In the genomic region with DNA sequence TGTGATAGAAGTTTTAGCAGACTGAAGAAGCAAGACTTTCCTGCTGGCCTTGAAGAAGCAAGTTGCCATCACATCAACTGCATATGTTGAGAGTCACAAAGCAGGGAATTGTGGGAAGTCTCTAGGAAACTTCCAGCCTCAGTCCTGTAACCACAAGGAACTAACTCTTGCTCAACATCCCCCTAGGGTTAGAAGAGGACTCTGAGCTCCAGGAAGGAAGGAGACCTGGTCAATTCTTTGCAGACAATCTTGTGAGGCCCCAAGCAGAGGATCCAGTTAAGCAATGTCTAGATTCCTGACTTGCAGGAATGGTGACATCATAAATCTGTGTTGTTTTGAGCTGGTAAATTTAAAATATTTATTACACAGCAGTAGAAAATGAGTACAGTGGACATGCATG, we compare ENCODE assay signal across 15 cellular contexts. TPM values are rescaled to one million over a fixed set of nuclear protein-coding genes. Genes with fewer than 3 reads are reported as not detected.
DNase-seq lines count a peak whose midpoint lies in the region; ATAC-seq, FAIRE-seq and TF ChIP-seq lines count a peak whose summit lies in the region.
"Had no signal": no experiment of that assay in that cellular context is flagged by ENCODE, and none has a peak within 500 bp of the region (broad histone marks: within the 10 kb centered on the region; RNA-seq: fewer than 3 reads in every experiment).

No MANE protein-coding gene starts in this region.

- no peaks in the 10 kb centered on the region for H4K20me1 ChIP-seq in K562 (replicated peaks; ENCODE audit: control insufficient read depth, insufficient read depth, low read length)
- no peaks in the 10 kb centered on the region for H4K20me1 ChIP-seq in keratinocyte (ENCODE audit: control insufficient read depth, extremely low read depth, insufficient read depth, low read length)

- CTCF ChIA-PET in BJ (lab: Yijun Ruan, JAX), result interaction anchor here (0.6 to 5.7 kb wide), 8 partner anchors 21 to 400 kb away, joined by 3 to 65 read pairs (median 4); no protein-coding TSS in a partner anchor
- CTCF ChIA-PET in K562 (lab: Yijun Ruan, JAX; ENCODE audit: low intra/inter-chr PET ratio), result interaction anchor here (0.7 kb wide), 1 partner anchor 92 kb away, joined by 3 read pairs; no protein-coding TSS in a partner anchor

- no peaks in the 10 kb centered on the region for H3K27me3 ChIP-seq in BJ (ENCODE audit: control insufficient read depth, insufficient read depth, low read length)
- H3K27me3 ChIP-seq in K562 (ENCODE audit: control insufficient read depth in 2 of 2, insufficient read depth in 2 of 2, low read length in 2 of 2), result no peaks in the 10 kb centered on the region
- H3K27me3 ChIP-seq in keratinocyte (ENCODE audit: control insufficient read depth, extremely low read depth, insufficient read depth, low read length), result no peaks in the 10 kb centered on the region
- H3K27me3 ChIP-seq in esophagus muscularis mucosa, result no peaks in the 10 kb centered on the region
- H3K27me3 ChIP-seq: vagina had no signal

- H3K9me3 ChIP-seq in K562 (replicated peaks; ENCODE audit: control insufficient read depth, insufficient read depth, low read depth, low read length) (no peaks in the 10 kb centered on the region; the same call in 1 of the 2 replicates), keratinocyte (ENCODE audit: control insufficient read depth, low read depth, low read length) (no peaks in the 10 kb centered on the region), esophagus muscularis mucosa (peaks cover 0 to 5% (median 0%) of the 10 kb centered on the region in 4 donors)
- H3K9me3 ChIP-seq: vagina had no signal

- H3K9ac ChIP-seq in K562 (ENCODE audit: insufficient read depth in 1 of 2, low read depth in 2 of 2, low read length in 2 of 2) (no peak overlapping the region), keratinocyte (ENCODE audit: control insufficient read depth, extremely low read depth, insufficient read depth, low read length) (no peak overlapping the region)

- H3K9me1 ChIP-seq in K562 (ENCODE audit: control insufficient read depth, insufficient read depth, low read length) (no peaks in the 10 kb centered on the region), keratinocyte (ENCODE audit: control insufficient read depth, extremely low read depth, insufficient read depth, low read length) (no peaks in the 10 kb centered on the region)

- no TSS peak for BruUV-seq in K562 (replicated peaks; lab: Mats Ljungman, UMichigan)

- no peak overlapping the region for H3K27ac ChIP-seq in K562 (ENCODE audit: extremely low read depth, low read depth, low read length)
- H3K27ac ChIP-seq in keratinocyte (ENCODE audit: control insufficient read depth, insufficient read depth, low read length), result no peak overlapping the region
- no peak overlapping the region for H3K27ac ChIP-seq in esophagus muscularis mucosa (replicated peaks in 1 of 4)
- H3K27ac ChIP-seq: vagina had no signal

- H3K4me1 ChIP-seq in K562 (replicated peaks in 1 of 2; ENCODE audit: control insufficient read depth in 2 of 2, insufficient read depth in 2 of 2, low read length in 2 of 2) (no peaks in the 10 kb centered on the region), keratinocyte (ENCODE audit: control insufficient read depth, extremely low read depth, insufficient read depth, low read length) (peaks cover 4% of the 10 kb centered on the region), esophagus muscularis mucosa (peaks cover 0 to 5% (median 2%) of the 10 kb centered on the region in 4 donors)
- H3K4me1 ChIP-seq: vagina had no signal

- TF ChIP-seq EP300 in K562 (IDR thresholded peaks at IDR 0.05; ENCODE audit: low read length) (no peak), esophagus muscularis mucosa (IDR thresholded peaks at IDR 0.05) (no peak)

- in situ Hi-C loops in K562 (cut with MboI) (no loop called here), ACHN (cut with HindIII; ENCODE audit: low pct_ligation_motif_present, low pct_unique_long_range_greater_than_20kb, low sequenced_read_pairs) (no loop called here)

- H3K4me3 ChIP-seq in BJ (ENCODE audit: low read depth, low read length), result no peak overlapping the region
- H3K4me3 ChIP-seq in K562, result no peak overlapping the region
- H3K4me3 ChIP-seq in keratinocyte (ENCODE audit: control insufficient read depth in 2 of 3, extremely low read depth in 1 of 3, insufficient read depth in 2 of 3, low read depth in 1 of 3, low read length in 3 of 3), result no peak overlapping the region
- no peak overlapping the region for H3K4me3 ChIP-seq in esophagus muscularis mucosa
- H3K4me3 ChIP-seq: vagina had no signal

- POLR2A ChIA-PET in BJ (lab: Charles Lee), result interaction anchor here (0.6 kb wide), 2 partner anchors 232 to 739 kb away, joined by 3 read pairs; no protein-coding TSS in a partner anchor
- POLR2A ChIA-PET in K562 (lab: Yijun Ruan, JAX), result interaction anchor here (1.2 kb wide), 1 partner anchor 12 kb away, joined by 3 read pairs; no protein-coding TSS in a partner anchor

- H3K4me2 ChIP-seq in K562 (ENCODE audit: insufficient read depth, low read length) (no peak overlapping the region), keratinocyte (ENCODE audit: control insufficient read depth, extremely low read depth, insufficient read depth, low read depth, low read length) (no peak overlapping the region)

- intact Hi-C loops in K562 (cut with micrococcal nuclease) (loop anchor here (5.0 to 10.0 kb wide), 3 partner anchors 61 to 319 kb away; a partner anchor contains a TSS), esophagus muscularis mucosa (cut with DNase I) (no loop called here)

- H3K36me3 ChIP-seq in BJ (ENCODE audit: control insufficient read depth, insufficient read depth, low read length), result no peaks in the 10 kb centered on the region
- no peaks in the 10 kb centered on the region for H3K36me3 ChIP-seq in K562 (ENCODE audit: control insufficient read depth, insufficient read depth, low read length)
- H3K36me3 ChIP-seq in keratinocyte (ENCODE audit: control insufficient read depth in 2 of 2, extremely low read depth in 1 of 2, insufficient read depth in 2 of 2, low read length in 2 of 2), result no peaks in the 10 kb centered on the region
- H3K36me3 ChIP-seq in esophagus muscularis mucosa, result no peaks in the 10 kb centered on the region
- H3K36me3 ChIP-seq: vagina had no signal

- TF ChIP-seq POLR2A in K562 (conservative IDR thresholded peaks at IDR 0.05), result no peak
- TF ChIP-seq POLR2A in esophagus muscularis mucosa (IDR thresholded peaks at IDR 0.05; ENCODE audit: low read depth), result no peak

- no peak for TF ChIP-seq RAD21 in K562 (CRISPR knock-in tag; conservative IDR thresholded peaks at IDR 0.05 in 1 of 2, IDR thresholded peaks at IDR 0.05 in 1 of 2)

- peak; percentile 6 for FAIRE-seq in K562 (lab: Jason Lieb, UNC)
- FAIRE-seq in keratinocyte (lab: Jason Lieb, UNC), result peak; percentile 34
- FAIRE-seq: TTC549 had no signal

- DNase-seq in BJ (ENCODE audit: low read depth) (peak; percentile 68), KG1 (lab: John Stamatoyannopoulos, UW) (peak; percentile 10), K562 (ENCODE audit: extremely low read depth in 1 of 4, low spot score in 3 of 4) (no peak), keratinocyte (ENCODE audit: low read depth, low spot score) (peak; percentile 33), esophagus muscularis mucosa (ENCODE audit: extremely low spot score) (no peak), epidermal melanocyte (ENCODE audit: insufficient read length, low spot score) (no peak), ACHN (no peak)
- DNase-seq: amniotic stem cell; CD4-positive, CD25-positive, alpha-beta regulatory T cell; NCI-H2081 treated with DMSO at 0.1 percent for 48 hours; nephron progenitor cell; stimulated activated CD8-positive, alpha-beta memory T cell treated with anti-CD3 and anti-CD28 coated beads, Interleukin-4, amount 100 ng/mL, for 48 hours had no signal

- dilution Hi-C loops in keratinocyte (cut with MboI; ENCODE audit: extremely low pct_ligation_motif_present, low sequenced_read_pairs), result no loop called here

- H3K79me2 ChIP-seq in K562 (ENCODE audit: control insufficient read depth, insufficient read depth, low read length) (no peaks in the 10 kb centered on the region), keratinocyte (ENCODE audit: control insufficient read depth, insufficient read depth, low read length) (no peaks in the 10 kb centered on the region)

- ATAC-seq in K562 (no peak), HG03571 (IDR thresholded peaks at IDR 0.05; ENCODE audit: unreplicated experiment) (no peak)

- no peak for TF ChIP-seq CTCF in BJ (IDR thresholded peaks at IDR 0.05; ENCODE audit: insufficient read depth, low read depth, low read length)
- no peak for TF ChIP-seq CTCF in K562 (IDR thresholded peaks at IDR 0.05 in 2 of 3, conservative IDR thresholded peaks at IDR 0.05 in 1 of 3; ENCODE audit: insufficient read depth in 2 of 3, low read depth in 1 of 3, low read length in 3 of 3)
- TF ChIP-seq CTCF in keratinocyte (optimal IDR thresholded peaks at IDR 0.05 in 1 of 3, IDR thresholded peaks at IDR 0.05 in 1 of 3, conservative IDR thresholded peaks at IDR 0.05 in 1 of 3; ENCODE audit: extremely low read depth in 1 of 3, insufficient read depth in 2 of 3, low read length in 3 of 3), result no peak
- no peak for TF ChIP-seq CTCF in esophagus muscularis mucosa (IDR thresholded peaks at IDR 0.05)

- H2AFZ ChIP-seq in K562 (ENCODE audit: low read depth, low read length), result 0 out of 2 replicates have a peak overlapping the region, but pooled peaks have one; percentile 36
- H2AFZ ChIP-seq in keratinocyte (ENCODE audit: control insufficient read depth, low read length), result peak overlapping the region; percentile 19

RNA-seq across cellular contexts. Expression of a gene that starts 18.6 kb away (rescaled TPM):
- polyA plus RNA-seq in BJ (2011; rRNA removed) (not detected in 2 replicates), K562 (2011; rRNA removed) (not detected in 2 replicates), K562 (2014; fragmentation: Illumina TruSeq; extraction: Trizol) (not detected in 2 replicates), K562 (2014; fragmentation: Nextera tagmentation; extraction: Ambion mirVana) (not detected), K562 (2014; rRNA removed) (not detected in 2 replicates), keratinocyte (not detected in 3 replicates)
- not detected in 2 replicates for polyA minus RNA-seq in BJ (2011; rRNA and poly(A)+ RNA removed)
- not detected in 2 replicates for total RNA-seq in K562 (2011; cell fraction: chromatin; rRNA removed; ENCODE audit: low replicate concordance)
- total RNA-seq in K562 (2011; cell fraction: nucleolus; rRNA removed), result not detected in 2 replicates
- not detected in 2 replicates for total RNA-seq in K562 (2011; cell fraction: nucleoplasm; rRNA removed)
- total RNA-seq in K562 (2014; rRNA removed) (not detected in 2 replicates), K562 (2014; rRNA removed; fragmentation: Illumina TruSeq; extraction: Trizol) (not detected in 2 replicates), K562 (2015; rRNA removed; fragmentation: Illumina TruSeq; extraction: Trizol) (not detected in 2 replicates), K562 (2021) (not detected in 2 replicates), esophagus muscularis mucosa (10 to 100 TPM in 1 of 4 donors, 1 to 10 TPM in 3; 3.1 to 11.1 (median 5.0) TPM)
- not detected in 2 replicates for polyA plus RNA-seq in K562 (2011; cell fraction: cytosol; rRNA removed)
- polyA plus RNA-seq in K562 (2011; cell fraction: nucleus; rRNA removed), result not detected in 2 replicates
- not detected in 2 replicates for polyA plus RNA-seq in K562 (2012)
- polyA minus RNA-seq in K562 (2011; rRNA and poly(A)+ RNA removed), result not detected in 2 replicates
- not detected in 2 replicates for polyA minus RNA-seq in K562 (2011; cell fraction: cytosol; rRNA and poly(A)+ RNA removed)
- polyA minus RNA-seq in K562 (2011; cell fraction: nucleus; rRNA and poly(A)+ RNA removed), result not detected in 2 replicates
- not detected for polyA plus RNA-seq in keratinocyte (2011; ENCODE audit: low read depth)
- polyA plus RNA-seq in keratinocyte (2011; cell fraction: cytosol; rRNA removed), result not detected in 2 replicates
- polyA plus RNA-seq in keratinocyte (2011; cell fraction: nucleus; rRNA removed), result not detected in 2 replicates
- not detected in 2 replicates for polyA plus RNA-seq in keratinocyte (2012; ENCODE audit: low replicate concordance)
- polyA minus RNA-seq in keratinocyte, result not detected in 3 replicates
- polyA minus RNA-seq in keratinocyte (2011; cell fraction: cytosol; rRNA and poly(A)+ RNA removed), result not detected
- not detected in 2 replicates for polyA minus RNA-seq in keratinocyte (2011; cell fraction: nucleus; rRNA and poly(A)+ RNA removed)
- total RNA-seq: CD4-positive, CD25-positive, alpha-beta regulatory T cell had no signal
- polyA plus RNA-seq: CD4-positive, CD25-positive, alpha-beta regulatory T cell had no signal

Comparison
In these comparisons a context has a peak if more than half of its experiments do, and no peak if none do; other contexts are left out.
1. DNase-seq: peak in BJ (single experiment), KG1 (single experiment) and keratinocyte (single experiment); none in K562 (0 of 4), esophagus muscularis mucosa (single experiment), epidermal melanocyte (single experiment) and ACHN (single experiment).